ENCODE assay signal across 19 cellular contexts in genomic region chr3:3639078-3639477, GRCh38.
DNase-seq lines count a peak whose midpoint lies in the region; ATAC-seq and FAIRE-seq lines count a peak whose summit lies in the region.
"Had no signal": no experiment of that assay in that cellular context is flagged by ENCODE, and none has a peak within 500 bp of the region (broad histone marks: within the 10 kb centered on the region; RNA-seq: fewer than 3 reads in every experiment).

No MANE protein-coding gene starts in this region.

- FAIRE-seq in A204.1 (lab: Jason Lieb, UNC) = peak; percentile 62
- peak; percentile 39 for FAIRE-seq in TTC549 (lab: Jason Lieb, UNC)
- peak; percentile 48 for FAIRE-seq in endometrium (lab: Jason Lieb, UNC)
- FAIRE-seq in small intestine (lab: Jason Lieb, UNC) = peak; percentile 79
- FAIRE-seq: GM12878, GM18507 had no signal

- H3K9me3 Mint-ChIP-seq in effector memory CD8-positive, alpha-beta T cell = peaks cover 6 to 13% of the 10 kb centered on the region in 2 donors
- H3K9me3 Mint-ChIP-seq: H9 had no signal

- no peak overlapping the region for H3K27ac ChIP-seq in small intestine (ENCODE audit: low read depth in 1 of 2, low read length in 1 of 2)

- no peaks in the 10 kb centered on the region for H3K27me3 ChIP-seq in small intestine (ENCODE audit: control insufficient read depth in 2 of 2, insufficient read depth in 2 of 2, low read length in 2 of 2)

- 82 to 98% (median 90%) methylated on average over 2 of the region's 2 CpGs for WGBS in small intestine, 3 donors

- no peaks in the 10 kb centered on the region for H3K36me3 ChIP-seq in small intestine (ENCODE audit: control insufficient read depth in 2 of 2, insufficient read depth in 2 of 2, low read length in 2 of 2)

- H3K4me3 ChIP-seq in small intestine (ENCODE audit: low read depth in 1 of 2, low read length in 2 of 2) = no peak overlapping the region
- H3K4me3 ChIP-seq: GM12878, GM23338 had no signal

- no peak overlapping the region for H3K4me3 Mint-ChIP-seq in effector memory CD8-positive, alpha-beta T cell
- H3K4me3 Mint-ChIP-seq: CD4-positive, alpha-beta memory T cell; GM23338; H9 had no signal

- no peaks in the 10 kb centered on the region for H3K36me3 Mint-ChIP-seq in effector memory CD8-positive, alpha-beta T cell (ENCODE audit: insufficient read depth)
- H3K36me3 Mint-ChIP-seq: CD4-positive, alpha-beta memory T cell had no signal

- H3K4me1 Mint-ChIP-seq in effector memory CD8-positive, alpha-beta T cell (ENCODE audit: low read depth in 2 of 2) = no peaks in the 10 kb centered on the region
- H3K4me1 Mint-ChIP-seq: CD4-positive, alpha-beta memory T cell; GM23338 had no signal

- no peaks in the 10 kb centered on the region for H3K9me3 ChIP-seq in small intestine (ENCODE audit: control insufficient read depth, low read depth)

- no peaks in the 10 kb centered on the region for H3K27me3 Mint-ChIP-seq in effector memory CD8-positive, alpha-beta T cell
- H3K27me3 Mint-ChIP-seq: CD4-positive, alpha-beta memory T cell had no signal

- no peak overlapping the region for H3K27ac Mint-ChIP-seq in effector memory CD8-positive, alpha-beta T cell
- H3K27ac Mint-ChIP-seq: CD4-positive, alpha-beta memory T cell; GM23338; H9 had no signal

- H3K4me1 ChIP-seq in small intestine (ENCODE audit: control insufficient read depth in 2 of 2, insufficient read depth in 1 of 2, low read depth in 1 of 2, low read length in 1 of 2) = no peaks in the 10 kb centered on the region

- DNase-seq in small intestine = no peak
- no peak for DNase-seq in effector memory CD8-positive, alpha-beta T cell
- no peak for DNase-seq in GF-D8 (lab: John Stamatoyannopoulos, UW)
- DNase-seq: 8988T; C1 segment of cervical spinal cord; Calu3; CD4-positive, alpha-beta memory T cell; COR-L47; DMS53; DMS79 treated with DMSO at 0.1 percent for 48 hours; H9 had no signal

- ATAC-seq in effector memory CD8-positive, alpha-beta T cell (replicated peaks) = no peak
- no peak for ATAC-seq in HG03565 (IDR thresholded peaks at IDR 0.05; ENCODE audit: unreplicated experiment)
- ATAC-seq: GM12878, GM23338, HCT116 had no signal
